ENCODE assay signal across 16 cellular contexts in the genomic region with DNA sequence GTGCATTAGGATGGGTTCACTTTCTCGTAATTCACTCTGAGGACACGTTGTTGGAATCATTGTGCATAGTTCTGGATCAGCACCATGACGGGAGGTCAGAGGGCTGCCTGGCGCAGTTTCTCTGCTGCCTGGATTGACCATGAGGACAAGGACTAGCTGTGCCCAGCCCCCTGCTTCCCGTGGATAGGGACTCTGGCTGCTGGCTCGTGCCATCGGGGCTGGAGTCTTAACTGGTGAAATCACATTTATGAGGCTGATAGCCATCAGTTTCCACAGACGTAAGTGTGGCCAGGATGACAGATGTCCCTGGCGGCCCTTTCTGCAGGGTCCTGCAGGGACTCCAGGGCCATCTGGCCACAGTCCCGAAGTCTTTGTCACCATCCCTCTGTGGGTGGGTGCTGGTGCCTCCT. TPM values are rescaled to one million over a fixed set of nuclear protein-coding genes. Genes with fewer than 3 reads are reported as not detected.
DNase-seq lines count a peak whose midpoint lies in the region; ATAC-seq and TF ChIP-seq lines count a peak whose summit lies in the region.
"Had no signal": no experiment of that assay in that cellular context is flagged by ENCODE, and none has a peak within 500 bp of the region (broad histone marks: within the 10 kb centered on the region; RNA-seq: fewer than 3 reads in every experiment).

No MANE protein-coding gene starts in this region.

- TF ChIP-seq CTCF in gastroesophageal sphincter (IDR thresholded peaks at IDR 0.05) (no peak), omental fat pad (IDR thresholded peaks at IDR 0.05) (no peak), WTC11 (IDR thresholded peaks at IDR 0.05) (no peak)

- CTCF ChIA-PET in WTC11 (lab: Charles Lee) = interaction anchor here (3.7 kb wide), 1 partner anchor 33 kb away, joined by 23 read pairs; no protein-coding TSS in a partner anchor

- WGBS in gastroesophageal sphincter (ENCODE audit: low coverage in 1 of 2), 2 donors = 0% methylated on average over 1 of the region's 10 CpGs; no CpG with 5 or more reads in 1 of the 2 donors

- H3K4me3 ChIP-seq in gastroesophageal sphincter = no peak overlapping the region
- no peak overlapping the region for H3K4me3 ChIP-seq in SJCRH30

- H3K4me1 ChIP-seq in gastroesophageal sphincter (peaks cover 0 to 45% (median 10%) of the 10 kb centered on the region in 3 donors), SJCRH30 (no peaks in the 10 kb centered on the region)
- H3K4me1 ChIP-seq: foreskin keratinocyte had no signal

- H3K27ac Mint-ChIP-seq in effector memory CD8-positive, alpha-beta T cell = no peak overlapping the region
- H3K27ac Mint-ChIP-seq in WTC11 = no peak overlapping the region
- H3K27ac Mint-ChIP-seq: activated CD8-positive, alpha-beta memory T cell treated with anti-CD3 and anti-CD28 coated beads, Interleukin-2, amount 10 ng/mL, durations not matched to agents 7 days and 5 days; activated naive CD8-positive, alpha-beta T cell; T-helper 1 cell treated with Interleukin-12 subunit alpha and Interleukin-12 subunit beta and Interleukin-4 antibody, amounts not matched to agents 30 μg/mL and 1 μg/mL, for 36 hours had no signal

- intact Hi-C loops in Right ventricle myocardium inferior (cut with DNase I) (no loop called here), cardiac septum (cut with DNase I) (no loop called here)

- ATAC-seq in Right ventricle myocardium inferior (peak; percentile 67), gastroesophageal sphincter (peak; percentile 45), omental fat pad (ENCODE audit: low FRiP score) (peak; percentile 16), GM19463 (IDR thresholded peaks at IDR 0.05; ENCODE audit: unreplicated experiment) (no peak), WTC11 (no peak)
- no peak for ATAC-seq in effector memory CD8-positive, alpha-beta T cell (replicated peaks)
- ATAC-seq: activated CD8-positive, alpha-beta memory T cell treated with anti-CD3 and anti-CD28 coated beads, Interleukin-2, amount 10 ng/mL, durations not matched to agents 7 days and 5 days had no signal

- peaks cover 12 to 20% of the 10 kb centered on the region in 2 donors for H3K4me1 Mint-ChIP-seq in effector memory CD8-positive, alpha-beta T cell (ENCODE audit: low read depth in 2 of 2)
- peaks cover 9% of the 10 kb centered on the region for H3K4me1 Mint-ChIP-seq in WTC11

- H3K27me3 Mint-ChIP-seq in effector memory CD8-positive, alpha-beta T cell = no peaks in the 10 kb centered on the region
- H3K27me3 Mint-ChIP-seq in WTC11 (ENCODE audit: low read depth) = no peaks in the 10 kb centered on the region
- H3K27me3 Mint-ChIP-seq: activated naive CD8-positive, alpha-beta T cell had no signal

- no peak for TF ChIP-seq POLR2A in gastroesophageal sphincter (IDR thresholded peaks at IDR 0.05)

- peak; percentile 85 for DNase-seq in Right ventricle myocardium inferior (ENCODE audit: missing footprints)
- no peak for DNase-seq in cardiac septum (ENCODE audit: low spot score)
- DNase-seq in omental fat pad (ENCODE audit: low spot score) = no peak
- no peak for DNase-seq in effector memory CD8-positive, alpha-beta T cell
- DNase-seq in SJCRH30 = no peak
- DNase-seq in WTC11 (ENCODE audit: low spot score) = no peak
- DNase-seq: activated CD8-positive, alpha-beta memory T cell treated with anti-CD3 and anti-CD28 coated beads, Interleukin-2, amount 10 ng/mL, durations not matched to agents 7 days and 5 days; cortex of kidney; KG1; NCI-H1930; stimulated activated CD4-positive, alpha-beta T cell treated with anti-CD3 and anti-CD28 coated beads, Interleukin-4, amount 100 ng/mL, for 1 hour had no signal

- no peaks in the 10 kb centered on the region for H3K36me3 Mint-ChIP-seq in effector memory CD8-positive, alpha-beta T cell (ENCODE audit: insufficient read depth)
- no peaks in the 10 kb centered on the region for H3K36me3 Mint-ChIP-seq in WTC11
- H3K36me3 Mint-ChIP-seq: activated CD8-positive, alpha-beta memory T cell treated with anti-CD3 and anti-CD28 coated beads, Interleukin-2, amount 10 ng/mL, durations not matched to agents 7 days and 5 days; activated naive CD8-positive, alpha-beta T cell had no signal

- H3K9me3 ChIP-seq in gastroesophageal sphincter (no peaks in the 10 kb centered on the region), SJCRH30 (replicated peaks) (no peaks in the 10 kb centered on the region)

- no peaks in the 10 kb centered on the region for H3K9me3 Mint-ChIP-seq in effector memory CD8-positive, alpha-beta T cell
- H3K9me3 Mint-ChIP-seq in WTC11 = no peaks in the 10 kb centered on the region
- H3K9me3 Mint-ChIP-seq: T-helper 1 cell treated with Interleukin-12 subunit alpha and Interleukin-12 subunit beta and Interleukin-4 antibody, amounts not matched to agents 30 μg/mL and 1 μg/mL, for 36 hours had no signal

- no peaks in the 10 kb centered on the region for H3K27me3 ChIP-seq in gastroesophageal sphincter
- H3K27me3 ChIP-seq in SJCRH30 = no peaks in the 10 kb centered on the region

- no peak for TF ChIP-seq EP300 in gastroesophageal sphincter (IDR thresholded peaks at IDR 0.05)

- H3K27ac ChIP-seq in gastroesophageal sphincter (peak overlapping the region in 2 of 4 donors; percentile 49 to 58), SJCRH30 (no peak overlapping the region)
- H3K27ac ChIP-seq: foreskin keratinocyte had no signal

- POLR2A ChIA-PET in WTC11 (lab: Charles Lee) = no interaction called here

- H3K4me3 Mint-ChIP-seq in effector memory CD8-positive, alpha-beta T cell = no peak overlapping the region
- H3K4me3 Mint-ChIP-seq in WTC11 = no peak overlapping the region
- H3K4me3 Mint-ChIP-seq: activated CD8-positive, alpha-beta memory T cell treated with anti-CD3 and anti-CD28 coated beads, Interleukin-2, amount 10 ng/mL, durations not matched to agents 7 days and 5 days; activated naive CD8-positive, alpha-beta T cell; T-helper 1 cell treated with Interleukin-12 subunit alpha and Interleukin-12 subunit beta and Interleukin-4 antibody, amounts not matched to agents 30 μg/mL and 1 μg/mL, for 36 hours had no signal

- no peaks in the 10 kb centered on the region for H3K36me3 ChIP-seq in gastroesophageal sphincter
- H3K36me3 ChIP-seq in SJCRH30 = no peaks in the 10 kb centered on the region

TF ChIP-seq in WTC11, 78 proteins besides CTCF, POLR2A, EP300 and RAD21:
- TF ChIP-seq, protein P1, sequence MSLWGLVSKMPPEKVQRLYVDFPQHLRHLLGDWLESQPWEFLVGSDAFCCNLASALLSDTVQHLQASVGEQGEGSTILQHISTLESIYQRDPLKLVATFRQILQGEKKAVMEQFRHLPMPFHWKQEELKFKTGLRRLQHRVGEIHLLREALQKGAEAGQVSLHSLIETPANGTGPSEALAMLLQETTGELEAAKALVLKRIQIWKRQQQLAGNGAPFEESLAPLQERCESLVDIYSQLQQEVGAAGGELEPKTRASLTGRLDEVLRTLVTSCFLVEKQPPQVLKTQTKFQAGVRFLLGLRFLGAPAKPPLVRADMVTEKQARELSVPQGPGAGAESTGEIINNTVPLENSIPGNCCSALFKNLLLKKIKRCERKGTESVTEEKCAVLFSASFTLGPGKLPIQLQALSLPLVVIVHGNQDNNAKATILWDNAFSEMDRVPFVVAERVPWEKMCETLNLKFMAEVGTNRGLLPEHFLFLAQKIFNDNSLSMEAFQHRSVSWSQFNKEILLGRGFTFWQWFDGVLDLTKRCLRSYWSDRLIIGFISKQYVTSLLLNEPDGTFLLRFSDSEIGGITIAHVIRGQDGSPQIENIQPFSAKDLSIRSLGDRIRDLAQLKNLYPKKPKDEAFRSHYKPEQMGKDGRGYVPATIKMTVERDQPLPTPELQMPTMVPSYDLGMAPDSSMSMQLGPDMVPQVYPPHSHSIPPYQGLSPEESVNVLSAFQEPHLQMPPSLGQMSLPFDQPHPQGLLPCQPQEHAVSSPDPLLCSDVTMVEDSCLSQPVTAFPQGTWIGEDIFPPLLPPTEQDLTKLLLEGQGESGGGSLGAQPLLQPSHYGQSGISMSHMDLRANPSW (CRISPR knock-in tag; conservative IDR thresholded peaks at IDR 0.05; ENCODE audit: low read depth) = no peak
- TF ChIP-seq, protein P2, sequence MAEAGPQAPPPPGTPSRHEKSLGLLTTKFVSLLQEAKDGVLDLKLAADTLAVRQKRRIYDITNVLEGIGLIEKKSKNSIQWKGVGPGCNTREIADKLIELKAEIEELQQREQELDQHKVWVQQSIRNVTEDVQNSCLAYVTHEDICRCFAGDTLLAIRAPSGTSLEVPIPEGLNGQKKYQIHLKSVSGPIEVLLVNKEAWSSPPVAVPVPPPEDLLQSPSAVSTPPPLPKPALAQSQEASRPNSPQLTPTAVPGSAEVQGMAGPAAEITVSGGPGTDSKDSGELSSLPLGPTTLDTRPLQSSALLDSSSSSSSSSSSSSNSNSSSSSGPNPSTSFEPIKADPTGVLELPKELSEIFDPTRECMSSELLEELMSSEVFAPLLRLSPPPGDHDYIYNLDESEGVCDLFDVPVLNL (CRISPR knock-in tag; IDR thresholded peaks at IDR 0.05; ENCODE audit: borderline replicate concordance, low read depth) = no peak

RNA-seq across cellular contexts. Expression of gene GRAMD4, which starts 24.1 kb away (rescaled TPM):
- total RNA-seq in Right ventricle myocardium inferior (80.0 TPM), cardiac septum (64.8 TPM), gastroesophageal sphincter (10 to 100 TPM; 10.8 to 53.3 (median 33.2) TPM), omental fat pad (10 to 100 TPM; 19.1 to 25.4 (median 19.5) TPM), WTC11 (2021) (32.8 to 41.0 TPM (median 33.1 TPM) in 3 replicates)
- total RNA-seq in SJCRH30 (2014; rRNA removed; shearing (Covaris generic)) = 8.6 and 8.8 TPM in 2 replicates

RNA-seq across cellular contexts. Expression of gene CELSR1, which starts 58.6 kb away (rescaled TPM):
- total RNA-seq in Right ventricle myocardium inferior (8.4 TPM), cardiac septum (13.3 TPM), gastroesophageal sphincter (1 to 10 TPM; 1.7 to 4.8 (median 4.3) TPM), omental fat pad (1 to 10 TPM; 1.3 to 5.9 (median 2.7) TPM), WTC11 (2021) (16.8 to 20.8 TPM (median 19.9 TPM) in 3 replicates)
- total RNA-seq in SJCRH30 (2014; rRNA removed; shearing (Covaris generic)) = not detected in 2 replicates

Comparison
In these comparisons a context has a peak if more than half of its experiments do, and no peak if none do; other contexts are left out.
1. ATAC-seq: peak in Right ventricle myocardium inferior (single experiment), gastroesophageal sphincter (single experiment) and omental fat pad (single experiment); none in effector memory CD8-positive, alpha-beta T cell (single experiment), GM19463 (single experiment) and WTC11 (single experiment).